In the genomic region with DNA sequence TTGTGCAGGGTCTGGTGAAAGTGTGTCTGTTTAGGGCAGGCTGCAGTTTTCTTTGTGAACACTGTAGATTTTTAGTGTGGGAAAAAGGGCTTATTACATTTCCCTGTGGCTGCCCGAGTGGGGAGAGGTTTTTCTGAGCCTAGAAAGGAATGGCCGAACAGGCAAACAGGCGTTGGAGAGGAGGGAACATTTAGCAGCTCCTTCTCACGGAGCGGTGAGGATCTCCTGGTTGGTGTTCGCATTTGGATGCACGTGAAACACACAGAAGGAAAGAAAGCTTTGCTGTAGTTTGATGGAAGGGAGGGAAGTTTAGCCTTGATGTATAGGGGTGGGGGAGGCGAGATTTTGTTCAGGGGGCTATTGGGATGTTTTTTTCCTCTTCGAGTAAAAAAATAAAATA, we compare ENCODE assay signal across 26 cellular contexts. TPM values are rescaled to one million over a fixed set of nuclear protein-coding genes. Genes with fewer than 3 reads are reported as not detected.
"Had no signal": no experiment of that assay in that cellular context is flagged by ENCODE, and none has a peak within 500 bp of the region (broad histone marks: within the 10 kb centered on the region; RNA-seq: fewer than 3 reads in every experiment).

No MANE protein-coding gene starts in this region.

- H3K36me3 ChIP-seq: esophagus muscularis mucosa, neutrophil, right lobe of liver, suprapubic skin, tibial artery, upper lobe of left lung had no signal

- H3K4me3 ChIP-seq: coronary artery, esophagus muscularis mucosa, lung, right lobe of liver, suprapubic skin, tibial artery, upper lobe of left lung had no signal

- H3K9ac ChIP-seq: parathyroid adenoma had no signal

- H3K27ac ChIP-seq: coronary artery, esophagus muscularis mucosa, neutrophil, parathyroid adenoma, right lobe of liver, suprapubic skin, tibial artery, upper lobe of left lung had no signal

- DNase-seq: dermis blood vessel endothelial cell; effector memory CD4-positive, alpha-beta T cell; foreskin melanocyte; kidney; natural killer cell; right lobe of liver; small intestine; stimulated activated CD4-positive, alpha-beta T cell treated with anti-CD3 and anti-CD28 coated beads, Interleukin-15, amount 100 ng/mL, for 24 hours; stimulated activated CD4-positive, alpha-beta T cell treated with anti-CD3 and anti-CD28 coated beads, Interleukin-2, amount 100 ng/mL, for 48 hours; stimulated activated naive B cell treated with anti-CD40 and anti-IgM and Interleukin-4, amounts not matched to agents 10 μg/mL and 1 μg/mL and 100 μg/mL, for 72 hours; tibial artery; upper lobe of left lung had no signal

- H3K79me2 ChIP-seq: parathyroid adenoma had no signal

- H2AFZ ChIP-seq: parathyroid adenoma had no signal

- ATAC-seq: left lobe of liver; natural killer cell; stimulated activated naive B cell treated with anti-CD40 and anti-IgM and Interleukin-4, amounts not matched to agents 10 μg/mL and 1 μg/mL and 100 μg/mL, for 72 hours had no signal

- FAIRE-seq: endothelial cell of umbilical vein, kidney, small intestine, urothelium cell line had no signal

- H3K9me3 ChIP-seq: esophagus muscularis mucosa, neutrophil, right lobe of liver, suprapubic skin, tibial artery, upper lobe of left lung had no signal

- H3K4me1 ChIP-seq: parathyroid adenoma, right lobe of liver had no signal

RNA-seq across cellular contexts. Expression of a gene that starts 3.7 kb away (rescaled TPM):
- total RNA-seq: dermis blood vessel endothelial cell, endothelial cell of umbilical vein, epithelial cell of proximal tubule, fibroblast of lung, kidney, left lobe of liver, liver, neural crest cell, omental fat pad had no signal
- polyA plus RNA-seq: fibroblast of lung, liver had no signal
